8 cellular contexts compared by ENCODE assay signal in the genomic region with DNA sequence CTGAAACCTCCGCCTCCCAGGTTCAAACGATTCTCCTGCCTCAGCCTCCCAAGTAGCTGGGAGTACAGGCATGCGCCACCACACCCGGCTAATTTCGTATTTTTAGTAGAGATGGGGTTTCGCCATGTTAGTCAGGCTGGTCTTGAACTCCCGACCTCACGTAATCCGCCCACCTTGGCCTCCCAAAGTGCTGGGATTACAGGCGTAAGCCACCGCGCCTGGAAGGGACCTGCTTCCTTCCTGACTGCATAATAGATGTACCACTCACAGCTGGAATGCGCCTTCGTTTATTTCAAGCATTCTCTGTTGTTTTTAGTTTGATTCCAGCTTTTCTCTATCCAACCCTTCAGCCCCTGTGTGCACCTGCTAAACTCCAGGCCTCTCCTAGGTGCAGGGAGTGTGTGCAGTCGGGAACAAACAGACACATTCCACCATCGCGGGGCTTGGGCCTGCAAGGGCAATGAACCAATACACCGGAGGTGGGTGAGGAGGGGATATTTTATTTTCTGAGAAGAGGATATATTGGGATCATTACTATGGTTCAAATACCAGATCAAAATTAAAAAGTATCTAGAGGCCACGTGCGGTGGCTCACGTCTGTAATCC. TPM values are rescaled to one million over a fixed set of nuclear protein-coding genes. Genes with fewer than 3 reads are reported as not detected.
A peak's percentile ranks its signal among the peaks of the same experiment; 100 is the strongest.
DNase-seq lines count a peak whose midpoint lies in the region; ATAC-seq, FAIRE-seq and TF ChIP-seq lines count a peak whose summit lies in the region.
"Not testable (repeated sequence)": the region's sequence is repeated elsewhere in the genome, so short reads cannot be mapped to it uniquely, and the experiment has no call there.

No MANE protein-coding gene starts in this region.

- peaks cover 3 to 11% of the 10 kb centered on the region in 2 experiments; a peak in 1 of 5 replicates for H3K9me3 Mint-ChIP-seq in H9
- H3K9me3 Mint-ChIP-seq in central memory CD8-positive, alpha-beta T cell, result not testable (repeated sequence)

- H3K4me2 ChIP-seq in A549, result peak overlapping the region; percentile 55
- not testable (repeated sequence) for H3K4me2 ChIP-seq in H9 (ENCODE audit: insufficient read depth, insufficient read length, low read length); hepatocyte

- CTCF ChIA-PET in A549 (lab: Yijun Ruan, JAX), result not testable (repeated sequence)

- H2AFZ ChIP-seq in H9 (ENCODE audit: low read length); hepatocyte: not testable (repeated sequence)

- POLR2A ChIA-PET in A549 (lab: Yijun Ruan, JAX), result not testable (repeated sequence)

- H2BK20ac ChIP-seq in H9 (ENCODE audit: low read depth, low read length, poor library complexity, severe bottlenecking), result not testable (repeated sequence)

- not testable (repeated sequence) for H3K9ac ChIP-seq in H9 (ENCODE audit: extremely low read depth, insufficient read length, low read length); mucosa of rectum (ENCODE audit: low read depth in 1 of 2, low read length in 2 of 2)

- H3K79me1 ChIP-seq in H9 (ENCODE audit: insufficient read depth, low read depth, low read length, poor library complexity, severe bottlenecking), result not testable (repeated sequence)

- not testable (repeated sequence) for TF ChIP-seq RAD21 in A549 (conservative IDR thresholded peaks at IDR 0.05 in 1 of 2, IDR thresholded peaks at IDR 0.05 in 1 of 2)

- H3K79me2 ChIP-seq in H9 (ENCODE audit: insufficient read depth, low read length); hepatocyte: not testable (repeated sequence)

- H3K4me3 ChIP-seq in A549; hepatocyte; mucosa of rectum (ENCODE audit: low read length in 2 of 2); upper lobe of right lung: not testable (repeated sequence)

- not testable (repeated sequence) for TF ChIP-seq POLR2A in A549 (IDR thresholded peaks at IDR 0.05; ENCODE audit: low read length)

- H2BK12ac ChIP-seq in H9 (ENCODE audit: insufficient read length, low read depth, low read length), result not testable (repeated sequence)

- H3K9me3 ChIP-seq in A549; H9 (ENCODE audit: control insufficient read depth, low read depth, low read length); hepatocyte (ENCODE audit: low read depth); mucosa of rectum (ENCODE audit: control insufficient read depth in 2 of 2, low read length in 2 of 2); upper lobe of right lung: not testable (repeated sequence)

- not testable (repeated sequence) for H3T11ph ChIP-seq in H9 (ENCODE audit: low read length)

- not testable (repeated sequence) for FAIRE-seq in A549 (lab: Jason Lieb, UNC)

- not testable (repeated sequence) for H3K36me3 ChIP-seq in hepatocyte (replicated peaks; ENCODE audit: insufficient read depth, low read depth); mucosa of rectum (ENCODE audit: control insufficient read depth in 2 of 2, insufficient read depth in 2 of 2, low read length in 2 of 2); upper lobe of right lung

- not testable (repeated sequence) for DNase-seq in A549 (ENCODE audit: low read depth in 1 of 2, low spot score in 1 of 2); H9; central memory CD8-positive, alpha-beta T cell (ENCODE audit: low spot score in 2 of 2); hepatocyte (ENCODE audit: low spot score)
- DNase-seq in posterior vena cava (ENCODE audit: low spot score) (peak; percentile 64), upper lobe of right lung (peak; percentile 26)

- ATAC-seq in A549; central memory CD8-positive, alpha-beta T cell (replicated peaks; ENCODE audit: extremely low read depth, poor library complexity, severe bottlenecking); upper lobe of right lung: not testable (repeated sequence)

- not testable (repeated sequence) for H3K36me3 Mint-ChIP-seq in H9 (ENCODE audit: insufficient read depth in 1 of 3, low read depth in 3 of 3); central memory CD8-positive, alpha-beta T cell (ENCODE audit: insufficient read depth)

- H4K20me1 ChIP-seq in H9 (ENCODE audit: control insufficient read depth, insufficient read depth, insufficient read length); hepatocyte (ENCODE audit: insufficient read depth, poor library complexity, severe bottlenecking): not testable (repeated sequence)

- peak overlapping the region; percentile 18 to 49; a peak in 3 of 5 replicates for H3K4me3 Mint-ChIP-seq in H9
- H3K4me3 Mint-ChIP-seq in central memory CD8-positive, alpha-beta T cell, result peak overlapping the region; percentile 11

- not testable (repeated sequence) for H2BK15ac ChIP-seq in H9 (ENCODE audit: low read depth, low read length)

- not testable (repeated sequence) for H3K27me3 ChIP-seq in H9 (ENCODE audit: insufficient read depth, low read length); mucosa of rectum (ENCODE audit: control insufficient read depth in 2 of 2, insufficient read depth in 2 of 2, low read length in 2 of 2)
- peaks cover 12% of the 10 kb centered on the region for H3K27me3 ChIP-seq in hepatocyte
- peaks cover 10% of the 10 kb centered on the region for H3K27me3 ChIP-seq in upper lobe of right lung

- H3K14ac ChIP-seq in H9 (ENCODE audit: insufficient read depth, low read length), result not testable (repeated sequence)

- not testable (repeated sequence) for H3K23ac ChIP-seq in H9 (ENCODE audit: insufficient read length, low read depth, low read length)

- TF ChIP-seq CTCF in A549 (IDR thresholded peaks at IDR 0.05); H9 (conservative IDR thresholded peaks at IDR 0.05); VCaP (conservative IDR thresholded peaks at IDR 0.05); hepatocyte (IDR thresholded peaks at IDR 0.05; ENCODE audit: poor library complexity); upper lobe of right lung (IDR thresholded peaks at IDR 0.05): not testable (repeated sequence)

- not testable (repeated sequence) for H2BK120ac ChIP-seq in H9 (ENCODE audit: low read depth, low read length, poor library complexity, severe bottlenecking)

- not testable (repeated sequence) for H3K18ac ChIP-seq in H9 (ENCODE audit: insufficient read length, low read depth, low read length)

- not testable (repeated sequence) for TF ChIP-seq EP300 in A549 (IDR thresholded peaks at IDR 0.05)

- H3K4me1 ChIP-seq in A549, result peaks cover 22% of the 10 kb centered on the region
- H3K4me1 ChIP-seq in H9 (ENCODE audit: insufficient read depth, low read length); upper lobe of right lung: not testable (repeated sequence)
- H3K4me1 ChIP-seq in hepatocyte (ENCODE audit: insufficient read depth), result peaks cover 14% of the 10 kb centered on the region
- peaks cover 17 to 18% of the 10 kb centered on the region in 2 donors for H3K4me1 ChIP-seq in mucosa of rectum (ENCODE audit: control insufficient read depth in 2 of 2, insufficient read depth in 2 of 2, low read length in 2 of 2)

- not testable (repeated sequence) for H4K5ac ChIP-seq in H9 (ENCODE audit: insufficient read length, low read depth, low read length)

- not testable (repeated sequence) for H3K4me1 Mint-ChIP-seq in H9; central memory CD8-positive, alpha-beta T cell

- H4K8ac ChIP-seq in H9 (replicated peaks; ENCODE audit: insufficient read length, low read depth, low read length), result not testable (repeated sequence)

- not testable (repeated sequence) for H4K91ac ChIP-seq in H9 (ENCODE audit: insufficient read length, low read depth, low read length)

- not testable (repeated sequence) for H3K23me2 ChIP-seq in H9 (ENCODE audit: insufficient read length, low read depth, low read length, poor library complexity, severe bottlenecking)

- H3K27me3 Mint-ChIP-seq in H9 (ENCODE audit: low read depth), result peaks cover 43% of the 10 kb centered on the region
- peaks cover 35% of the 10 kb centered on the region for H3K27me3 Mint-ChIP-seq in central memory CD8-positive, alpha-beta T cell

- intact Hi-C loops in posterior vena cava (cut with DNase I); upper lobe of right lung (cut with DNase I): not testable (repeated sequence)

- H2AK5ac ChIP-seq in H9 (ENCODE audit: insufficient read length, low read length), result not testable (repeated sequence)

- 93% methylated on average over 21 of the region's 21 CpGs for WGBS in A549 (ENCODE audit: missing lambda C conversion rate)
- WGBS in H9 (ENCODE audit: extremely low coverage, insufficient read length, low lambda C conversion rate), result no CpG with 5 or more reads among the region's 21 CpGs
- WGBS in hepatocyte (ENCODE audit: low lambda C conversion rate, missing lambda C conversion rate), result 88% methylated on average over 21 of the region's 21 CpGs

- H3K56ac ChIP-seq in H9 (ENCODE audit: insufficient read length, low read depth, low read length), result not testable (repeated sequence)

- not testable (repeated sequence) for H3K4ac ChIP-seq in H9 (ENCODE audit: low read depth, low read length)

- not testable (repeated sequence) for H3K9me2 ChIP-seq in hepatocyte (replicated peaks; ENCODE audit: insufficient read depth)

- H2BK5ac ChIP-seq in H9 (ENCODE audit: insufficient read length, low read length), result not testable (repeated sequence)

- H3K27ac ChIP-seq in A549 (peak overlapping the region; percentile 31 to 80), VCaP (peak overlapping the region; percentile 61), hepatocyte (peak overlapping the region; percentile 51), mucosa of rectum (ENCODE audit: low read depth in 2 of 2, low read length in 2 of 2) (peak overlapping the region; percentile 50 to 67)
- H3K27ac ChIP-seq in H9 (ENCODE audit: insufficient read length, low read depth, low read length); upper lobe of right lung: not testable (repeated sequence)

- not testable (repeated sequence) for H3K27ac Mint-ChIP-seq in H9; central memory CD8-positive, alpha-beta T cell (ENCODE audit: low read depth)

RNA-seq across cellular contexts. Expression of a gene that starts 14.8 kb away (rescaled TPM):
- polyA plus RNA-seq in A549 (2011; rRNA removed) (15.0 and 27.5 TPM in 2 replicates), A549 (2017; fragmentation: RNase III; extraction: RNeasy Plus Mini Kit Qiagen cat#74134 plus additional on column Dnase treatment) (19.3 to 21.4 TPM (median 20.5 TPM) in 3 replicates), hepatocyte (4.4 and 8.3 TPM in 2 replicates)
- polyA plus RNA-seq in A549 (2012; cell fraction: cytosol; rRNA removed), result 9.6 and 12.4 TPM in 2 replicates
- 23.1 and 25.3 TPM in 2 replicates for polyA plus RNA-seq in A549 (2012; cell fraction: nucleus; rRNA removed)
- polyA minus RNA-seq in A549 (2011; rRNA and poly(A)+ RNA removed), result 59.3 and 64.3 TPM in 2 replicates
- total RNA-seq in H9 (2021) (6.1 and 7.5 TPM in 2 replicates), hepatocyte (16.2 and 24.8 TPM in 2 replicates), posterior vena cava (100 to 1,000 TPM in 1 of 2 donors, 10 to 100 TPM in 1; 62.3 to 127 TPM), upper lobe of right lung (76.4 TPM)

RNA-seq across cellular contexts. Expression of a gene that starts 47.1 kb away (rescaled TPM):
- polyA plus RNA-seq in A549 (2011; rRNA removed), result 110 and 131 TPM in 2 replicates
- polyA plus RNA-seq in A549 (2012; cell fraction: cytosol; rRNA removed), result 121 and 141 TPM in 2 replicates
- 71.4 and 74.8 TPM in 2 replicates for polyA plus RNA-seq in A549 (2012; cell fraction: nucleus; rRNA removed)
- 113 to 131 TPM (median 116 TPM) in 3 replicates for polyA plus RNA-seq in A549 (2017; fragmentation: RNase III; extraction: RNeasy Plus Mini Kit Qiagen cat#74134 plus additional on column Dnase treatment)
- polyA minus RNA-seq in A549 (2011; rRNA and poly(A)+ RNA removed), result 37.9 and 44.6 TPM in 2 replicates
- 82.3 and 91.5 TPM in 2 replicates for total RNA-seq in H9 (2021)
- 28.8 and 34.9 TPM in 2 replicates for total RNA-seq in hepatocyte
- polyA plus RNA-seq in hepatocyte, result 86.2 and 95.2 TPM in 2 replicates
- 10 to 100 TPM; 44.9 to 47.5 TPM for total RNA-seq in posterior vena cava
- 36.3 TPM for total RNA-seq in upper lobe of right lung

RNA-seq across cellular contexts. Expression of a gene that starts 47.2 kb away (rescaled TPM):
- polyA plus RNA-seq in A549 (2011; rRNA removed), result 11.9 and 15.7 TPM in 2 replicates
- 10.6 and 12.3 TPM in 2 replicates for polyA plus RNA-seq in A549 (2012; cell fraction: cytosol; rRNA removed)
- polyA plus RNA-seq in A549 (2012; cell fraction: nucleus; rRNA removed), result 35.2 and 42.9 TPM in 2 replicates
- polyA plus RNA-seq in A549 (2017; fragmentation: RNase III; extraction: RNeasy Plus Mini Kit Qiagen cat#74134 plus additional on column Dnase treatment), result 12.4 to 12.8 TPM (median 12.8 TPM) in 3 replicates
- polyA minus RNA-seq in A549 (2011; rRNA and poly(A)+ RNA removed), result 19.8 and 25.4 TPM in 2 replicates
- total RNA-seq in H9 (2021), result 21.9 and 24.0 TPM in 2 replicates
- 7.7 and 12.4 TPM in 2 replicates for total RNA-seq in hepatocyte
- 13.5 and 19.9 TPM in 2 replicates for polyA plus RNA-seq in hepatocyte
- total RNA-seq in posterior vena cava, result 10 to 100 TPM; 18.3 to 18.4 TPM
- total RNA-seq in upper lobe of right lung, result 20.3 TPM
